In the genomic region with DNA sequence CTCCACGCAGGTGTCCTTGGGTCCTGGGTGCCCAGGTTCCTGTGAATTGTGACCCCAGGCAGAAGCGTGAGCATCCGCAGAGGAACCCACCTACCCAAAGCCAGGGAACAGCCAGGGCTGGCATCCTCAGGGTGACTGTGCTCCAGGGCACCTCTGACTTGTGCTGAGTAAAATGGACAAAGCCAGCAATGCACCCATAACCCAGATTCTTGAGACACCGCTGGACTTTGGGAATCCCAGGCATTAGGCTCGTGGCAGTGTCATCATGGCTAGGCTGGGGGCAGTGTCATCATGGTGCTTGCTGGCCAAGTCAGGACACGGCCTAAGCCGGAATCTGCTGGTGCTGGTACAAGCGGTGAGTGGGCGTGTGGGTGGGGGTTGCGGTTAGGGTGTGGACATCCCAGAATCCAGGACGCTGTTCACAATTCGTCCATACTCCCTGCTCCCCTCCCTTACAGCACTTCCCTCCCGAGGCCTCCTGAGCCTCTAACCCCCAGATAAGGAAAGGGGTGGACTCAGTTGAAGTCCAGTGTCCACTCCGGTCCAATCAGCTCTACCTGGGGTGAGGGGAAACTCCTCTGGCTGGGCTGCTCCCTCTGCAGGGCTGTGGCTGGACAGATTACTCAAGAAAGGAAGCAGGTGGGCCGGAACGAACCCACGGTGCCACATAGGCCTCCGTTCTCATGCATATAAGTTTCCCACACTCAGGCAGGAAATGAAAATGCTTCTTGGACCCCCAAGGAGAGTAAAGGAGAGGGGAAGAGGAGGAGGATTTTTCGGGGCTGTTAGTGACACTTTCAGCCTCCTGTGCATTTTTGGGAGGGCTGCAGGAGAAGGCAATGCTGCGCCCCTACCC, we compare ENCODE assay signal across 8 cellular contexts.
A peak's percentile ranks its signal among the peaks of the same experiment; 100 is the strongest.
DNase-seq lines count a peak whose midpoint lies in the region; ATAC-seq and TF ChIP-seq lines count a peak whose summit lies in the region.

No MANE protein-coding gene starts in this region.

- H3K4me3 ChIP-seq in fibroblast of villous mesenchyme (ENCODE audit: low read depth, low read length) = peak overlapping the region; percentile 57

- H3K27ac Mint-ChIP-seq in T-helper 17 cell = peak overlapping the region; percentile 99

- H3K9me3 ChIP-seq in T-helper 17 cell (ENCODE audit: control insufficient read depth, low read length, poor library complexity, severe bottlenecking) = no peaks in the 10 kb centered on the region

- H3K4me3 Mint-ChIP-seq in T-helper 17 cell = peak overlapping the region; percentile 91

- TF ChIP-seq CTCF in fibroblast of villous mesenchyme (IDR thresholded peaks at IDR 0.05; ENCODE audit: insufficient read depth, low read depth, low read length) = peak; percentile 21

- intact Hi-C loops in sciatic nerve (cut with DNase I) = loop anchor here (5.0 kb wide), 1 partner anchor 1517 kb away; no protein-coding TSS in a partner anchor

- ATAC-seq in T-helper 17 cell = no peak
- ATAC-seq in sciatic nerve = peak; percentile 8
- no peak for ATAC-seq in GM19452 (IDR thresholded peaks at IDR 0.05; ENCODE audit: unreplicated experiment)

- peak; percentile 40 for DNase-seq in NCI-H82 (lab: John Stamatoyannopoulos, UW)
- no peak for DNase-seq in NCI-H82 treated with DMSO at 0.1 percent for 48 hours (lab: John Stamatoyannopoulos, UW; ENCODE audit: unreplicated experiment)
- DNase-seq in T-helper 17 cell = no peak
- DNase-seq in fibroblast of villous mesenchyme (ENCODE audit: low read depth) = peak; percentile 97
- DNase-seq in sciatic nerve (ENCODE audit: low spot score) = no peak
- no peak for DNase-seq in NCI-H2107 treated with DMSO at 0.1 percent for 48 hours (lab: John Stamatoyannopoulos, UW; ENCODE audit: unreplicated experiment)
- no peak for DNase-seq in DMS 273 (lab: John Stamatoyannopoulos, UW; ENCODE audit: unreplicated experiment)

- H3K36me3 Mint-ChIP-seq in T-helper 17 cell (ENCODE audit: low read depth) = no peaks in the 10 kb centered on the region

- H3K27me3 Mint-ChIP-seq in T-helper 17 cell = peaks cover 29% of the 10 kb centered on the region

- peaks cover 14% of the 10 kb centered on the region for H3K4me1 Mint-ChIP-seq in T-helper 17 cell

Comparison
In these comparisons a context has a peak if more than half of its experiments do, and no peak if none do; other contexts are left out.
1. DNase-seq: peak in NCI-H82 (single experiment) and fibroblast of villous mesenchyme (single experiment); none in NCI-H82 treated with DMSO at 0.1 percent for 48 hours (single experiment), T-helper 17 cell (0 of 3), sciatic nerve (single experiment), NCI-H2107 treated with DMSO at 0.1 percent for 48 hours (single experiment) and DMS 273 (single experiment).